In genomic region chr9:15299374-15299939, GRCh38 we compare ENCODE assay signal across 8 cellular contexts. TPM values are rescaled to one million over a fixed set of nuclear protein-coding genes. Genes with fewer than 3 reads are reported as not detected.
A peak's percentile ranks its signal among the peaks of the same experiment; 100 is the strongest.
DNase-seq lines count a peak whose midpoint lies in the region; ATAC-seq and TF ChIP-seq lines count a peak whose summit lies in the region.

No MANE protein-coding gene starts in this region.

- no peaks in the 10 kb centered on the region for H3K27me3 ChIP-seq in mucosa of rectum (ENCODE audit: control insufficient read depth in 2 of 2, insufficient read depth in 2 of 2, low read length in 2 of 2)
- no peaks in the 10 kb centered on the region for H3K27me3 ChIP-seq in upper lobe of left lung
- no peaks in the 10 kb centered on the region for H3K27me3 ChIP-seq in testis

- H3K27me3 Mint-ChIP-seq in activated CD4-positive, alpha-beta T cell treated with anti-CD3 and anti-CD28 coated beads, Interleukin-2, amount 10 ng/mL, durations not matched to agents 7 days and 5 days = no peaks in the 10 kb centered on the region

- 62 to 81% methylated on average over 6 of the region's 6 CpGs for WGBS in upper lobe of left lung, 2 donors
- 88 to 94% methylated on average over 6 of the region's 6 CpGs for WGBS in testis, 2 donors

- ATAC-seq in GM18868 (IDR thresholded peaks at IDR 0.05; ENCODE audit: unreplicated experiment) (peak; percentile 88), HG02981 (IDR thresholded peaks at IDR 0.05; ENCODE audit: unreplicated experiment) (peak; percentile 70), upper lobe of left lung (ENCODE audit: low FRiP score in 2 of 2) (no peak)

- peaks cover 13% of the 10 kb centered on the region for H3K9me3 Mint-ChIP-seq in activated CD4-positive, alpha-beta T cell treated with anti-CD3 and anti-CD28 coated beads, Interleukin-2, amount 10 ng/mL, durations not matched to agents 7 days and 5 days

- POLR2A ChIA-PET in activated CD4-positive, alpha-beta T cell treated with anti-CD3 and anti-CD28 coated beads, Interleukin-2, amount 10 ng/mL, durations not matched to agents 7 days and 5 days (lab: Charles Lee) = interaction anchor here (0.6 to 1.0 kb wide), 2 partner anchors 11 to 61 kb away, joined by 3 read pairs; no protein-coding TSS in a partner anchor

- peaks cover 73% of the 10 kb centered on the region for H3K4me1 Mint-ChIP-seq in activated CD4-positive, alpha-beta T cell treated with anti-CD3 and anti-CD28 coated beads, Interleukin-2, amount 10 ng/mL, durations not matched to agents 7 days and 5 days

- TF ChIP-seq CTCF in upper lobe of left lung (IDR thresholded peaks at IDR 0.05) (no peak), testis (IDR thresholded peaks at IDR 0.05) (no peak)

- peak overlapping the region; percentile 97 for H3K27ac Mint-ChIP-seq in activated CD4-positive, alpha-beta T cell treated with anti-CD3 and anti-CD28 coated beads, Interleukin-2, amount 10 ng/mL, durations not matched to agents 7 days and 5 days

- TF ChIP-seq POLR2A in upper lobe of left lung (IDR thresholded peaks at IDR 0.05) (no peak), testis (IDR thresholded peaks at IDR 0.05) (no peak)

- peaks cover 25% of the 10 kb centered on the region in 2 donors for H3K4me1 ChIP-seq in mucosa of rectum (ENCODE audit: control insufficient read depth in 2 of 2, insufficient read depth in 2 of 2, low read length in 2 of 2)
- H3K4me1 ChIP-seq in upper lobe of left lung = peaks cover 12 to 25% (median 18%) of the 10 kb centered on the region in 4 donors
- peaks cover 12% of the 10 kb centered on the region for H3K4me1 ChIP-seq in testis

- no peak overlapping the region for H3K9ac ChIP-seq in mucosa of rectum (ENCODE audit: low read depth in 1 of 2, low read length in 2 of 2)

- no peaks in the 10 kb centered on the region for H3K36me3 ChIP-seq in mucosa of rectum (ENCODE audit: control insufficient read depth in 2 of 2, insufficient read depth in 2 of 2, low read length in 2 of 2)
- H3K36me3 ChIP-seq in upper lobe of left lung = no peaks in the 10 kb centered on the region
- no peaks in the 10 kb centered on the region for H3K36me3 ChIP-seq in testis (ENCODE audit: low read depth, missing control alignments)

- peak; percentile 74 for DNase-seq in activated CD4-positive, alpha-beta T cell treated with anti-CD3 and anti-CD28 coated beads, Interleukin-2, amount 10 ng/mL, durations not matched to agents 7 days and 5 days
- DNase-seq in upper lobe of left lung = no peak
- no peak for DNase-seq in NCI-H2196 treated with DMSO at 0.1 percent for 48 hours (lab: John Stamatoyannopoulos, UW; ENCODE audit: unreplicated experiment)
- DNase-seq in globus pallidus (ENCODE audit: low spot score) = no peak
- DNase-seq in testis = no peak

- H3K4me3 ChIP-seq in mucosa of rectum (ENCODE audit: low read length in 2 of 2) (peak overlapping the region in 1 of 2 donors; percentile 17), upper lobe of left lung (no peak overlapping the region), testis (no peak overlapping the region)

- peak overlapping the region; percentile 74 for H3K4me3 Mint-ChIP-seq in activated CD4-positive, alpha-beta T cell treated with anti-CD3 and anti-CD28 coated beads, Interleukin-2, amount 10 ng/mL, durations not matched to agents 7 days and 5 days

- TF ChIP-seq EP300 in upper lobe of left lung (IDR thresholded peaks at IDR 0.05) = no peak

- H3K36me3 Mint-ChIP-seq in activated CD4-positive, alpha-beta T cell treated with anti-CD3 and anti-CD28 coated beads, Interleukin-2, amount 10 ng/mL, durations not matched to agents 7 days and 5 days (ENCODE audit: low read depth) = peaks cover 49% of the 10 kb centered on the region

- H3K27ac ChIP-seq in mucosa of rectum (ENCODE audit: low read depth in 2 of 2, low read length in 2 of 2) (peak overlapping the region; percentile 35 to 62), upper lobe of left lung (peak overlapping the region in 2 of 4 donors; percentile 58 to 66), testis (no peak overlapping the region)

- intact Hi-C loops in testis (cut with DNase I; ENCODE audit: low total_unique reads) = no loop called here

- CTCF ChIA-PET in activated CD4-positive, alpha-beta T cell treated with anti-CD3 and anti-CD28 coated beads, Interleukin-2, amount 10 ng/mL, durations not matched to agents 7 days and 5 days (lab: Charles Lee) = interaction anchor here (0.9 to 2.4 kb wide), 6 partner anchors 8 to 87 kb away, joined by 3 to 12 read pairs (median 3); partner anchors contain the start of gene TTC39B

- H3K9me3 ChIP-seq in mucosa of rectum (ENCODE audit: control insufficient read depth in 2 of 2, low read length in 2 of 2) (no peaks in the 10 kb centered on the region), upper lobe of left lung (no peaks in the 10 kb centered on the region), testis (no peaks in the 10 kb centered on the region)

RNA-seq across cellular contexts. Expression of gene TTC39B, which starts 7.6 kb away (rescaled TPM):
- 10 to 100 TPM; 25.5 to 27.0 TPM for total RNA-seq in activated CD4-positive, alpha-beta T cell treated with anti-CD3 and anti-CD28 coated beads, Interleukin-2, amount 10 ng/mL, durations not matched to agents 7 days and 5 days
- total RNA-seq in upper lobe of left lung = 10 to 100 TPM; 16.7 to 35.7 (median 29.9) TPM
- total RNA-seq in testis = 1 to 10 TPM; 5.7 to 8.5 TPM
- polyA plus RNA-seq in testis (ENCODE audit: insufficient read depth, low read depth, low replicate concordance) = 8.9 TPM

Comparison
In these comparisons a context has a peak if more than half of its experiments do, and no peak if none do; other contexts are left out.
1. ATAC-seq: peak in GM18868 (single experiment) and HG02981 (single experiment); none in upper lobe of left lung (0 of 2).
2. H3K27ac ChIP-seq: peak in mucosa of rectum (2 of 2); none in testis (0 of 2).